Comparison of ENCODE assay signal across 20 cellular contexts in genomic region chr6:32774428-32774827, GRCh38. TPM values are rescaled to one million over a fixed set of nuclear protein-coding genes. Genes with fewer than 3 reads are reported as not detected.
"Had no signal": no experiment of that assay in that cellular context is flagged by ENCODE, and none has a peak within 500 bp of the region (broad histone marks: within the 10 kb centered on the region; RNA-seq: fewer than 3 reads in every experiment).

No MANE protein-coding gene starts in this region.

- H3K4me1 Mint-ChIP-seq: naive thymus-derived CD4-positive, alpha-beta T cell had no signal

- H3K4me3 Mint-ChIP-seq: naive thymus-derived CD4-positive, alpha-beta T cell; T-cell had no signal

- H3K4me2 ChIP-seq: smooth muscle cell had no signal

- H3K27me3 ChIP-seq: ovary, right lobe of liver, testis, upper lobe of right lung had no signal

- H3K4me1 ChIP-seq: right lobe of liver, stomach, testis, upper lobe of right lung had no signal

- H3K36me3 ChIP-seq: esophagus squamous epithelium, lower lobe of right lung, ovary, right lobe of liver, stomach, upper lobe of right lung had no signal

- H3K27ac Mint-ChIP-seq: activated naive CD4-positive, alpha-beta T cell treated with anti-CD3 and anti-CD28 coated beads, Interleukin-2, amount 50 U/mL, for 72 hours; naive thymus-derived CD4-positive, alpha-beta T cell; T-cell had no signal

- H3K9me3 Mint-ChIP-seq: activated naive CD4-positive, alpha-beta T cell treated with anti-CD3 and anti-CD28 coated beads, Interleukin-2, amount 50 U/mL, for 72 hours; naive thymus-derived CD4-positive, alpha-beta T cell; T-cell had no signal

- H3K27ac ChIP-seq: coronary artery, esophagus squamous epithelium, lower lobe of right lung, ovary, right lobe of liver, stomach, testis, upper lobe of right lung had no signal

- H3K4me3 ChIP-seq: coronary artery, esophagus squamous epithelium, lower lobe of right lung, ovary, right lobe of liver, smooth muscle cell, stomach, testis, upper lobe of right lung had no signal

- DNase-seq: activated CD4-positive, alpha-beta T cell treated with anti-CD3 and anti-CD28 coated beads, Interleukin-2, amount 50 U/mL, for 48 hours; activated CD4-positive, CD25-positive, alpha-beta regulatory T cell treated with anti-CD3 and anti-CD28 coated beads, Interleukin-2, amount 50 U/mL, for 72 hours; activated gamma-delta T cell; activated T-cell treated with anti-CD3 and anti-CD28 coated beads, Interleukin-2, amount 50 U/mL, for 48 hours; central memory CD4-positive, alpha-beta T cell; esophagus squamous epithelium; foreskin fibroblast; lower lobe of right lung; naive thymus-derived CD4-positive, alpha-beta T cell; ovary; right lobe of liver; stomach; T-cell; T-helper 9 cell; testis; upper lobe of right lung had no signal

- H3K36me3 Mint-ChIP-seq: activated naive CD4-positive, alpha-beta T cell treated with anti-CD3 and anti-CD28 coated beads, Interleukin-2, amount 50 U/mL, for 72 hours; naive thymus-derived CD4-positive, alpha-beta T cell; T-cell had no signal

- H3K9me3 ChIP-seq: esophagus squamous epithelium, lower lobe of right lung, ovary, right lobe of liver, stomach, testis, upper lobe of right lung had no signal

- ATAC-seq: activated naive CD4-positive, alpha-beta T cell treated with anti-CD3 and anti-CD28 coated beads, Interleukin-2, amount 50 U/mL, for 72 hours; lower lobe of right lung; naive thymus-derived CD4-positive, alpha-beta T cell; right lobe of liver; T-cell; upper lobe of right lung had no signal

RNA-seq across cellular contexts. Expression of gene HLA-DQB2, which starts 11.1 kb away (rescaled TPM):
- total RNA-seq: pulmonary artery endothelial cell, smooth muscle cell had no signal
- polyA plus RNA-seq: smooth muscle cell had no signal

RNA-seq across cellular contexts. Expression of gene HLA-DQA2, which starts 33.2 kb away (rescaled TPM):
- total RNA-seq: activated naive CD4-positive, alpha-beta T cell treated with anti-CD3 and anti-CD28 coated beads, Interleukin-2, amount 50 U/mL, for 72 hours; pulmonary artery endothelial cell; smooth muscle cell; testis had no signal
- polyA plus RNA-seq: naive thymus-derived CD4-positive, alpha-beta T cell; smooth muscle cell had no signal

RNA-seq across cellular contexts. Expression of gene HLA-DOB, which starts 42.4 kb away (rescaled TPM):
- total RNA-seq: pulmonary artery endothelial cell had no signal
- polyA plus RNA-seq: smooth muscle cell had no signal
